Comparison of ENCODE assay signal across 34 cellular contexts in genomic region chr9:96249746-96250145, GRCh38. TPM values are rescaled to one million over a fixed set of nuclear protein-coding genes. Genes with fewer than 3 reads are reported as not detected.
"Had no signal": no experiment of that assay in that cellular context is flagged by ENCODE, and none has a peak within 500 bp of the region (broad histone marks: within the 10 kb centered on the region; RNA-seq: fewer than 3 reads in every experiment).

No MANE protein-coding gene starts in this region.

- DNase-seq: activated CD4-positive, alpha-beta memory T cell treated with anti-CD3 and anti-CD28 coated beads for 36 hours; activated CD4-positive, alpha-beta T cell treated with anti-CD3 and anti-CD28 coated beads for 36 hours; activated CD4-positive, alpha-beta T cell treated with anti-CD3 and anti-CD28 coated beads, Interleukin-2, amount 10 ng/mL, durations not matched to agents 24 days and 14 days; activated CD4-positive, CD25-positive, alpha-beta regulatory T cell; activated CD4-positive, CD25-positive, alpha-beta regulatory T cell treated with anti-CD3 and anti-CD28 coated beads, Interleukin-2, amount 50 U/mL, for 72 hours; activated CD8-positive, alpha-beta memory T cell treated with anti-CD3 and anti-CD28 coated beads, Interleukin-2, amount 10 ng/mL, durations not matched to agents 7 days and 5 days; activated CD8-positive, alpha-beta memory T cell treated with anti-CD3 and anti-CD28 coated beads, Interleukin-2, amount 50 U/mL, for 4 hours; activated CD8-positive, alpha-beta T cell treated with anti-CD3 and anti-CD28 coated beads, Interleukin-2, amount 10 ng/mL, durations not matched to agents 7 days and 5 days; activated effector memory CD4-positive, alpha-beta T cell treated with anti-CD3 and anti-CD28 coated beads, Interleukin-2, amount 50 U/mL, for 16 hours; activated naive CD4-positive, alpha-beta T cell treated with anti-CD3 and anti-CD28 coated beads for 36 hours; activated naive CD8-positive, alpha-beta T cell treated with anti-CD3 and anti-CD28 coated beads for 36 hours; activated naive CD8-positive, alpha-beta T cell treated with anti-CD3 and anti-CD28 coated beads, Interleukin-2, amount 50 U/mL, for 24 hours; activated T-cell treated with anti-CD3 and anti-CD28 coated beads, Interleukin-2, amount 50 U/mL, for 1 hour; activated T-cell treated with anti-CD3 and anti-CD28 coated beads, Interleukin-2, amount 50 U/mL, for 48 hours; adrenal gland; amygdala; aorta; body of pancreas; dorsolateral prefrontal cortex; effector memory CD4-positive, alpha-beta T cell; endodermal cell; erythroblast; foreskin fibroblast; gastrocnemius medialis; heart right ventricle; T-helper 2 cell had no signal

- H3K4me3 ChIP-seq: adrenal gland, body of pancreas, coronary artery, dorsolateral prefrontal cortex, esophagus muscularis mucosa, gastrocnemius medialis, heart right ventricle had no signal

- H3K36me3 ChIP-seq: adrenal gland, esophagus muscularis mucosa, gastrocnemius medialis, heart right ventricle had no signal

- ATAC-seq: activated CD4-positive, alpha-beta T cell treated with anti-CD3 and anti-CD28 coated beads for 36 hours; activated CD8-positive, alpha-beta memory T cell treated with anti-CD3 and anti-CD28 coated beads, Interleukin-2, amount 10 ng/mL, durations not matched to agents 7 days and 5 days; activated CD8-positive, alpha-beta T cell treated with anti-CD3 and anti-CD28 coated beads, Interleukin-2, amount 10 ng/mL, durations not matched to agents 7 days and 5 days; activated naive CD8-positive, alpha-beta T cell treated with anti-CD3 and anti-CD28 coated beads, Interleukin-2, amount 50 U/mL, for 24 hours; body of pancreas; gastrocnemius medialis; heart right ventricle had no signal

- H3K4me1 ChIP-seq: adrenal gland, esophagus muscularis mucosa, gastrocnemius medialis, heart right ventricle had no signal

- H3K27me3 ChIP-seq: adrenal gland, body of pancreas, dorsolateral prefrontal cortex, esophagus muscularis mucosa, gastrocnemius medialis had no signal

- H3K27ac ChIP-seq: adrenal gland, body of pancreas, coronary artery, dorsolateral prefrontal cortex, esophagus muscularis mucosa, gastrocnemius medialis, heart right ventricle had no signal

RNA-seq across cellular contexts. Expression of gene HSD17B3, which starts 52.2 kb away (rescaled TPM):
- total RNA-seq: activated CD4-positive, alpha-beta memory T cell treated with anti-CD3 and anti-CD28 coated beads for 36 hours; activated CD4-positive, alpha-beta T cell treated with anti-CD3 and anti-CD28 coated beads for 36 hours; activated CD4-positive, alpha-beta T cell treated with anti-CD3 and anti-CD28 coated beads, Interleukin-2, amount 10 ng/mL, durations not matched to agents 24 days and 14 days; activated CD8-positive, alpha-beta memory T cell treated with anti-CD3 and anti-CD28 coated beads for 36 hours; activated CD8-positive, alpha-beta T cell treated with anti-CD3 and anti-CD28 coated beads, Interleukin-2, amount 10 ng/mL, durations not matched to agents 7 days and 5 days; activated naive CD4-positive, alpha-beta T cell treated with anti-CD3 and anti-CD28 coated beads for 36 hours; activated naive CD8-positive, alpha-beta T cell treated with anti-CD3 and anti-CD28 coated beads for 36 hours; activated T-helper 1 cell treated with anti-CD3 and anti-CD28 coated beads, Interleukin-12 subunit alpha, Interleukin-12 subunit beta, Interleukin-2, Interleukin-4 antibody, amounts not matched to agents 30 ng/mL and 10 ng/mL and 1 ng/mL, durations not matched to agents 14 hours and 24 hours and 36 hours; activated T-helper 2 cell treated with anti-CD3 and anti-CD28 coated beads, Interferon-gamma antibody, Interleukin-2, Interleukin-4, amounts not matched to agents 10 μg/mL and 5 μg/mL and 100 μg/mL, durations not matched to agents 14 hours and 24 hours and 36 hours; cerebellum; gastrocnemius medialis; glomerular endothelial cell; T-helper 1 cell treated with Interleukin-12 subunit alpha and Interleukin-12 subunit beta and Interleukin-4 antibody, amounts not matched to agents 30 ng/mL and 1 ng/mL, for 36 hours had no signal
